In the genomic region with DNA sequence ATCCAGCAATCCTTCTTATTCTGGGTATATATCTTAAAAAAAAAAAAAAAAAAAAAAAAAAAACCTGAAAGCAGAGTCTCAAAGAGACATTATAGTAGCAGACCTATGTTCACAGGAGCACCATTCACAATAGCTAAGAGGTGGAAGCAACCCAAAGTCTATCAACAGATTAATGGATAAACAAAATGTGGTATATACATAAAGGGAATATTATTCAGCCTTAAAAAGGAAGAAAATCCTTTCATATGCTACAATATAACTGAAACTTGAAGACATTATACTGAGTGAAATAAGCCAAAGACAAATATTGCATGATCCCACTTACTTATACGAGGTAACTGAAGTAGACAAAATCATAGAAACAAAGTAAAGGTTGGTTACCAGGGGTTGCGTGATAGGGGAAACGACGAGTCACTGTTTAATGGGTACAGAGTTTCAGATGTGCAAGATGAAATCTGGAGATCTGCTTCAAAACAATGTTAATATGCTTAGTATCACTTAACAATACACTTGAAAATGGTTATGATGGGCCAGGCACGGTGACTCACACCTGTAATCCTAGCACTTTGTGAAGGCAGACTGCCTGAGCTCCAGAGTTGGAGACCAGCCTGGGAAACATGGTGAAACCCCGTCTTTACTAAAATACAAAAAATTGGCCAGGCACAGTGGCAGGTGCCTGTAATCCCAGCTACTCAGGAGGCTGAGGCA, we compare ENCODE assay signal across 16 cellular contexts.
DNase-seq lines count a peak whose midpoint lies in the region; TF ChIP-seq lines count a peak whose summit lies in the region.
"Had no signal": no experiment of that assay in that cellular context is flagged by ENCODE, and none has a peak within 500 bp of the region (broad histone marks: within the 10 kb centered on the region; RNA-seq: fewer than 3 reads in every experiment).

No MANE protein-coding gene starts in this region.

- peak; percentile 5 for DNase-seq in stimulated activated naive CD4-positive, alpha-beta T cell treated with Interleukin-2 at 50 U/mL for 16 hours (lab: John Stamatoyannopoulos, UW)
- no peak for DNase-seq in stimulated activated naive CD4-positive, alpha-beta T cell (lab: John Stamatoyannopoulos, UW)
- peak; percentile 84 for DNase-seq in NCI-H2029 (lab: John Stamatoyannopoulos, UW)
- DNase-seq in astrocyte of the spinal cord (ENCODE audit: low read depth, low spot score), result peak; percentile 19
- peak; percentile 26 for DNase-seq in stimulated activated CD8-positive, alpha-beta memory T cell treated with anti-CD3 and anti-CD28 coated beads, Interleukin-4, amount 100 ng/mL, for 48 hours
- no peak for DNase-seq in cerebellar nuclear complex (lab: John Stamatoyannopoulos, UW)
- no peak for DNase-seq in SHP77 (lab: John Stamatoyannopoulos, UW)
- no peak for DNase-seq in hepatic stellate cell (ENCODE audit: low spot score)
- DNase-seq: activated B cell treated with CpG ODN at 0.5 μM for 24 hours; activated CD8-positive, alpha-beta memory T cell treated with anti-CD3 and anti-CD28 coated beads, Interleukin-2, amount 50 U/mL, for 48 hours; Calu3; left ventricle myocardium inferior; MV-4-11; occipital lobe; tibial artery had no signal

- no peak overlapping the region for H3K4me3 ChIP-seq in astrocyte of the spinal cord (ENCODE audit: low read depth, low read length)
- H3K4me3 ChIP-seq: cardiac muscle cell, left ventricle myocardium inferior, tibial artery had no signal

- in situ Hi-C loops in astrocyte of the spinal cord (cut with HindIII; ENCODE audit: low sequenced_read_pairs), result no loop called here

- no peak for TF ChIP-seq CTCF in astrocyte of the spinal cord (IDR thresholded peaks at IDR 0.05; ENCODE audit: low read depth, low read length)

Comparison
In these comparisons a context has a peak if more than half of its experiments do, and no peak if none do; other contexts are left out.
1. DNase-seq: peak in stimulated activated naive CD4-positive, alpha-beta T cell treated with Interleukin-2 at 50 U/mL for 16 hours (single experiment), NCI-H2029 (single experiment), astrocyte of the spinal cord (single experiment) and stimulated activated CD8-positive, alpha-beta memory T cell treated with anti-CD3 and anti-CD28 coated beads, Interleukin-4, amount 100 ng/mL, for 48 hours (single experiment); none in stimulated activated naive CD4-positive, alpha-beta T cell (0 of 6), cerebellar nuclear complex (0 of 2), SHP77 (0 of 2) and hepatic stellate cell (single experiment).